In the genomic region with DNA sequence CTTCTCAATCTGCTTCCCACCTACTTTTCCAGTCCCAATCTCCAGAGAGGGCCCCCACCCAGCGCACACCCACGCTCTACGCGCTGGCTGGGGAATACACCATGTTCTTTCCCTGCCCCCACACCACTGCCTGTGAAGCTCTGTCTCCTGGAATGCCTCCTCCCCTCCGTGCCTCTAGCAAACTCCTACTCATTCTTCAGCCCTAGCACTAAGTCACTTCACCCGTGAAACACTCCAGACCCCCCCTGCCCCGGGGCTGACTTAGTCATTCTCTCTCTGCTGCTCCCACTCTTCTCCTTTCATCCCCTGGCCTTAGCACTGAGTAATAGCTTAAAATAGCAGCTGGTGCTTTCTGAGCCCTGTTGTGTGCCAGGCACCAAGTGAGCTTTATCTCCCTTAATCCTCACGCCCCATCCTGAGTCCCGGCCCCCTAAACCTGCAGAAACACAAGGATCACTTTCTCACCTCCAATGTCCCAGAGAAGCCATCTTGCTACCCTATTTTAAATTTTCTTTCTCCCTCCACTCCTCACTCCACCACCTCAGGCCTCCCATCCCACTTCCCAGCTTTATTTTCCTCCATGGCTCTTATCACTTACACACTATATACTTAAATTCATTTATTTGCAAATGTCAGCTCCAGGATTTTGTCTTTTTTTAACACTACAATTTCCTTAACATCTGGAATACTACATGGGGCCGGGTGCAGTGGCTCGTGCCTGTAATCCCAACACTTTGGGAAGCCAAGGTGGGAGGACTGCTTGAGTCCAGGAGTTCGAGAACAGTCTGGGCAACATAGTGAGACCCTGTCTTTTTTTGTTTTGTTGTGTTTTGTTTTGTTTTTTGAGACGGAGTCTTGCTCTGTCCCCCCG, we compare ENCODE assay signal across 8 cellular contexts. TPM values are rescaled to one million over a fixed set of nuclear protein-coding genes. Genes with fewer than 3 reads are reported as not detected.
DNase-seq lines count a peak whose midpoint lies in the region; ATAC-seq and TF ChIP-seq lines count a peak whose summit lies in the region.

No MANE protein-coding gene starts in this region.

- POLR2A ChIA-PET in activated CD4-positive, alpha-beta T cell treated with anti-CD3 and anti-CD28 coated beads for 36 hours (lab: Charles Lee), result interaction anchor here (0.6 to 1.2 kb wide), 3 partner anchors 21 to 816 kb away, joined by 3 to 6 read pairs (median 4); a partner anchor contains a TSS

- 30% methylated on average over 14 of the region's 14 CpGs for WGBS in aorta, 2 donors

- no peaks in the 10 kb centered on the region for H3K27me3 Mint-ChIP-seq in activated CD4-positive, alpha-beta T cell treated with anti-CD3 and anti-CD28 coated beads for 36 hours

- peak overlapping the region in 1 of 2 donors; percentile 46 for H3K27ac ChIP-seq in aorta (ENCODE audit: low read depth in 1 of 2, low read length in 2 of 2)

- H3K4me1 ChIP-seq in aorta (ENCODE audit: control insufficient read depth in 1 of 2, insufficient read depth in 2 of 2, low read length in 2 of 2), result no peaks in the 10 kb centered on the region

- intact Hi-C loops in activated CD4-positive, alpha-beta T cell treated with anti-CD3 and anti-CD28 coated beads for 36 hours (cut with DNase I, micrococcal nuclease), result no loop called here
- intact Hi-C loops in posterior vena cava (cut with DNase I) (no loop called here), aorta (cut with DNase I) (no loop called here)

- TF ChIP-seq CTCF in HFF-Myc (IDR thresholded peaks at IDR 0.05; ENCODE audit: low read depth, low read length, missing control alignments) (no peak), fibroblast of pulmonary artery (IDR thresholded peaks at IDR 0.05; ENCODE audit: low read length, missing control alignments) (no peak)

- no peak overlapping the region for H3K4me3 Mint-ChIP-seq in activated CD4-positive, alpha-beta T cell treated with anti-CD3 and anti-CD28 coated beads for 36 hours

- H3K36me3 Mint-ChIP-seq in activated CD4-positive, alpha-beta T cell treated with anti-CD3 and anti-CD28 coated beads for 36 hours (ENCODE audit: low read depth), result no peaks in the 10 kb centered on the region

- ATAC-seq in activated CD4-positive, alpha-beta T cell treated with anti-CD3 and anti-CD28 coated beads for 36 hours, result peak; percentile 98
- peak; percentile 84 for ATAC-seq in aorta (ENCODE audit: low FRiP score)
- ATAC-seq in HG03378 (IDR thresholded peaks at IDR 0.05; ENCODE audit: unreplicated experiment), result no peak

- H3K36me3 ChIP-seq in aorta (ENCODE audit: control insufficient read depth in 1 of 2, insufficient read depth in 2 of 2, low read length in 1 of 2), result no peaks in the 10 kb centered on the region

- H3K4me1 Mint-ChIP-seq in activated CD4-positive, alpha-beta T cell treated with anti-CD3 and anti-CD28 coated beads for 36 hours, result peaks cover 15% of the 10 kb centered on the region

- no peak overlapping the region for H3K27ac Mint-ChIP-seq in activated CD4-positive, alpha-beta T cell treated with anti-CD3 and anti-CD28 coated beads for 36 hours

- no peak overlapping the region for H3K4me3 ChIP-seq in HFF-Myc (replicated peaks; ENCODE audit: low read depth, low read length)
- H3K4me3 ChIP-seq in fibroblast of pulmonary artery (replicated peaks; ENCODE audit: low read depth, low read length), result no peak overlapping the region
- no peak overlapping the region for H3K4me3 ChIP-seq in aorta (ENCODE audit: low read length in 2 of 2)

- DNase-seq in HFF-Myc (ENCODE audit: extremely low read depth, low read depth) (peak; percentile 65), fibroblast of pulmonary artery (ENCODE audit: low read depth) (peak; percentile 97), posterior vena cava (ENCODE audit: low spot score) (peak; percentile 89), aorta (peak; percentile 80 to 94), DMS79 (lab: John Stamatoyannopoulos, UW) (no peak), NCI-H1417 treated with DMSO at 0.1 percent for 48 hours (lab: John Stamatoyannopoulos, UW) (no peak)
- peak; percentile 91 for DNase-seq in activated CD4-positive, alpha-beta T cell treated with anti-CD3 and anti-CD28 coated beads for 36 hours

- CTCF ChIA-PET in activated CD4-positive, alpha-beta T cell treated with anti-CD3 and anti-CD28 coated beads for 36 hours (lab: Charles Lee), result interaction anchor here (0.6 to 3.5 kb wide), 11 partner anchors 8 to 534 kb away, joined by 3 to 27 read pairs (median 3); no protein-coding TSS in a partner anchor

- H3K27me3 ChIP-seq in aorta (ENCODE audit: control insufficient read depth in 1 of 2, insufficient read depth in 2 of 2, low read length in 1 of 2), result no peaks in the 10 kb centered on the region

- H3K9me3 ChIP-seq in aorta (ENCODE audit: control insufficient read depth, low read length), result no peaks in the 10 kb centered on the region

- no peaks in the 10 kb centered on the region for H3K9me3 Mint-ChIP-seq in activated CD4-positive, alpha-beta T cell treated with anti-CD3 and anti-CD28 coated beads for 36 hours (ENCODE audit: low read depth)

RNA-seq across cellular contexts. Expression of a gene that starts 6.3 kb away (rescaled TPM):
- 1 to 10 TPM; 4.9 to 6.2 TPM for total RNA-seq in activated CD4-positive, alpha-beta T cell treated with anti-CD3 and anti-CD28 coated beads for 36 hours
- total RNA-seq in posterior vena cava, result 1 to 10 TPM; 1.0 to 1.4 TPM
- 1 to 10 TPM; 1.2 to 2.6 TPM for total RNA-seq in aorta
- polyA plus RNA-seq in aorta, result 1 to 10 TPM in 1 of 2 donors, under 1 TPM in 1; 0.92 to 2.1 TPM

RNA-seq across cellular contexts. Expression of a gene that starts 33.7 kb away (rescaled TPM):
- total RNA-seq in activated CD4-positive, alpha-beta T cell treated with anti-CD3 and anti-CD28 coated beads for 36 hours, result not detected
- total RNA-seq in posterior vena cava, result 10 to 100 TPM; 10.6 to 11.2 TPM
- total RNA-seq in aorta, result 1 to 10 TPM; 3.4 to 8.0 TPM
- polyA plus RNA-seq in aorta, result 1 to 10 TPM in 1 of 2 donors, under 1 TPM in 1; 0.23 to 1.1 TPM

Comparison
In these comparisons a context has a peak if more than half of its experiments do, and no peak if none do; other contexts are left out.
1. DNase-seq: peak in HFF-Myc (single experiment), activated CD4-positive, alpha-beta T cell treated with anti-CD3 and anti-CD28 coated beads for 36 hours (single experiment), fibroblast of pulmonary artery (single experiment), posterior vena cava (single experiment) and aorta (2 of 2); none in DMS79 (single experiment) and NCI-H1417 treated with DMSO at 0.1 percent for 48 hours (single experiment).
2. RNA of a gene that starts 33.7 kb away (total RNA-seq): 10.6 to 11.2 TPM in posterior vena cava and 3.4 to 8.0 TPM in aorta; not detected in activated CD4-positive, alpha-beta T cell treated with anti-CD3 and anti-CD28 coated beads for 36 hours; every median in the first group is over 4 times any median in the second.